In the genomic region with DNA sequence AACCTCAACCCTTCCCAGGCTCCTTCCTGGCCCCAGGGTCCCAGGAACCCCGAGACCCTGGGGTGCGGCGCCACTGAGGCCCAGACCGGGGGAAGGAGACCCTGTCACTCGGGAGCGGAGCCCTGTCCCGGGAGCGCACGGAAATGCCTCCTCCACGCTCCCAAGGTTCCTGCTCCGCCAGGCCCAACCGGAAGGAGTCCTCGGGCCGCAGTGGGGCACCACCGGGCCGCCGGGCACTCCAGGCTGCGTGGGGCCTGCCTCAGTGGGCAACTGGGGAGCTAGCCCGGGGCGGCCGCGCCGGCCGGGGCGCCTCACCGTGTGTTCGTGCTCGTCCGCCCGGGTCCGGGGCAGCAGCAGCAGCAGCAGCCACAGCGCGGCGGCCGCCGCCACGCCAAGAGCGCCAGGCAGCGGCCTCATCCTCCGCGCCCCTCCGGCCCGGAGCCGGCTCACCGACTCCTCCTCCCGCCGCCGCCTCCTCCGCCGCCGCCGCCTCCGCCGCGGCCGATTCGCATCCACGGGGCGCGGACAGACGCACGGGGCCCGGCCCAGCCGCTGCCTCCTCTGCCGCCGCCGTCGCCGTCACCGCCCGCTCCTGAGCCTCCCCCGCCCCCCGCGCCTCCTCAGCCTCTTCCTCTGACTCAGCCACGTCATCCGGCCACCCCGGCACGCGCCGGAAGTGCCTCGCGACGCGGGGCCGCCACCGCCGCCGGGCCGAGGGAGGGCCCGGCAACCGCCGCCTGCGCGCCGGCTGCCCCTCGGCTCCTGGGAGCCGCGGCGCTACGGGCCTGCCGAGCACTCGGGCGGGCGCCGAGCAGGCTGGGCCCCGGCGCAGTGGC, we compare ENCODE assay signal across 1 cellular context.
A peak's percentile ranks its signal among the peaks of the same experiment; 100 is the strongest.
TF ChIP-seq lines count a peak whose summit lies in the region.

TSS of gene TM9SF3 (minus strand) at position 594 of the 836 bp plus-strand sequence. CDS start at position 417, 177 bp downstream.

TF ChIP-seq in HepG2, 621 proteins besides CTCF, POLR2A, EP300 and RAD21 (continued from another document and continues in another):
- TF ChIP-seq, protein P1, sequence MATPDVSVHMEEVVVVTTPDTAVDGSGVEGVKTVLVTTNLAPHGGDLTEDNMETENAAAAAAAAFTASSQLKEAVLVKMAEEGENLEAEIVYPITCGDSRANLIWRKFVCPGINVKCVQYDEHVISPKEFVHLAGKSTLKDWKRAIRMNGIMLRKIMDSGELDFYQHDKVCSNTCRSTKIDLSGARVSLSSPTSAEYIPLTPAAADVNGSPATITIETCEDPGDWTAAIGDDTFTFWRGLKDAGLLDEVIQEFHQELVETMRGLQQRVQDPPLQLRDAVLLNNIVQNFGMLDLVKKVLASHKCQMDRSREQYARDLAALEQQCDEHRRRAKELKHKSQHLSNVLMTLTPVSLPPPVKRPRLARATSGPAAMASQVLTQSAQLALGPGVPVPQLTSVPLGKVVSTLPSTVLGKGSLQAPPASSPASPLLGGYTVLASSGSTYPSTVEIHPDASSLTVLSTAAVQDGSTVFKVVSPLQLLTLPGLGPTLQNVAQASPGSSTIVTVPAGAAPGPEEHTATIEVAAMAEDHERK (CRISPR knock-in tag; IDR thresholded peaks at IDR 0.05; ENCODE audit: low read depth) = no peak
- TF ChIP-seq ZNF264 (CRISPR knock-in tag; IDR thresholded peaks at IDR 0.05) (no peak), MAFK (conservative IDR thresholded peaks at IDR 0.05 in 1 of 2, IDR thresholded peaks at IDR 0.05 in 1 of 2; ENCODE audit: low read length in 2 of 2) (no peak), ZNF430 (CRISPR knock-in tag; IDR thresholded peaks at IDR 0.05) (no peak), ZNF224 (CRISPR knock-in tag; IDR thresholded peaks at IDR 0.05) (no peak), RAD51 (IDR thresholded peaks at IDR 0.05; ENCODE audit: borderline replicate concordance) (no peak), STAT6 (CRISPR knock-in tag; IDR thresholded peaks at IDR 0.05; ENCODE audit: borderline replicate concordance) (no peak), ZNF180 (CRISPR knock-in tag; IDR thresholded peaks at IDR 0.05; ENCODE audit: borderline replicate concordance, low read depth) (no peak), ZNF326 (CRISPR knock-in tag; IDR thresholded peaks at IDR 0.05; ENCODE audit: borderline replicate concordance) (no peak), THRA (CRISPR knock-in tag; IDR thresholded peaks at IDR 0.05; ENCODE audit: borderline replicate concordance) (no peak), NCOA1 (CRISPR knock-in tag; IDR thresholded peaks at IDR 0.05) (no peak), ZNF816 (CRISPR knock-in tag; IDR thresholded peaks at IDR 0.05; ENCODE audit: borderline replicate concordance) (peak; percentile 23; the same call in 1 of the 2 replicates), ZNF552 (CRISPR knock-in tag; IDR thresholded peaks at IDR 0.05; ENCODE audit: borderline replicate concordance) (no peak), ZNF124 (CRISPR knock-in tag; IDR thresholded peaks at IDR 0.05) (no peak), GRHL1 (CRISPR knock-in tag; conservative IDR thresholded peaks at IDR 0.05) (no peak), PREB (CRISPR knock-in tag; IDR thresholded peaks at IDR 0.05) (no peak), TCF7 (IDR thresholded peaks at IDR 0.05; ENCODE audit: low read depth) (no peak), SNAPC2 (CRISPR knock-in tag; IDR thresholded peaks at IDR 0.05) (no peak), GTF3A (CRISPR knock-in tag; conservative IDR thresholded peaks at IDR 0.05) (0 out of 2 replicates have a peak, but pooled peaks have one; percentile 41), KAT8 (CRISPR knock-in tag; IDR thresholded peaks at IDR 0.05) (0 out of 2 replicates have a peak, but pooled peaks have one; percentile 24), REST (IDR thresholded peaks at IDR 0.05; ENCODE audit: borderline replicate concordance in 1 of 2, low read depth in 1 of 2, low read length in 2 of 2) (peak in 1 of 2 experiments; percentile 58; a peak in 1 of 4 replicates), SMAD3 (CRISPR knock-in tag; IDR thresholded peaks at IDR 0.05) (no peak), ATF1 (CRISPR knock-in tag; IDR thresholded peaks at IDR 0.05) (no peak)
- TF ChIP-seq, protein P2, sequence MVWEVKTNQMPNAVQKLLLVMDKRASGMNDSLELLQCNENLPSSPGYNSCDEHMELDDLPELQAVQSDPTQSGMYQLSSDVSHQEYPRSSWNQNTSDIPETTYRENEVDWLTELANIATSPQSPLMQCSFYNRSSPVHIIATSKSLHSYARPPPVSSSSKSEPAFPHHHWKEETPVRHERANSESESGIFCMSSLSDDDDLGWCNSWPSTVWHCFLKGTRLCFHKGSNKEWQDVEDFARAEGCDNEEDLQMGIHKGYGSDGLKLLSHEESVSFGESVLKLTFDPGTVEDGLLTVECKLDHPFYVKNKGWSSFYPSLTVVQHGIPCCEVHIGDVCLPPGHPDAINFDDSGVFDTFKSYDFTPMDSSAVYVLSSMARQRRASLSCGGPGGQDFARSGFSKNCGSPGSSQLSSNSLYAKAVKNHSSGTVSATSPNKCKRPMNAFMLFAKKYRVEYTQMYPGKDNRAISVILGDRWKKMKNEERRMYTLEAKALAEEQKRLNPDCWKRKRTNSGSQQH (CRISPR knock-in tag; IDR thresholded peaks at IDR 0.05; ENCODE audit: low read depth) = no peak
- TF ChIP-seq, protein P3, sequence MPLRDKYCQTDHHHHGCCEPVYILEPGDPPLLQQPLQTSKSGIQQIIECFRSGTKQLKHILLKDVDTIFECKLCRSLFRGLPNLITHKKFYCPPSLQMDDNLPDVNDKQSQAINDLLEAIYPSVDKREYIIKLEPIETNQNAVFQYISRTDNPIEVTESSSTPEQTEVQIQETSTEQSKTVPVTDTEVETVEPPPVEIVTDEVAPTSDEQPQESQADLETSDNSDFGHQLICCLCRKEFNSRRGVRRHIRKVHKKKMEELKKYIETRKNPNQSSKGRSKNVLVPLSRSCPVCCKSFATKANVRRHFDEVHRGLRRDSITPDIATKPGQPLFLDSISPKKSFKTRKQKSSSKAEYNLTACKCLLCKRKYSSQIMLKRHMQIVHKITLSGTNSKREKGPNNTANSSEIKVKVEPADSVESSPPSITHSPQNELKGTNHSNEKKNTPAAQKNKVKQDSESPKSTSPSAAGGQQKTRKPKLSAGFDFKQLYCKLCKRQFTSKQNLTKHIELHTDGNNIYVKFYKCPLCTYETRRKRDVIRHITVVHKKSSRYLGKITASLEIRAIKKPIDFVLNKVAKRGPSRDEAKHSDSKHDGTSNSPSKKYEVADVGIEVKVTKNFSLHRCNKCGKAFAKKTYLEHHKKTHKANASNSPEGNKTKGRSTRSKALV (CRISPR knock-in tag; IDR thresholded peaks at IDR 0.05) = no peak
- TF ChIP-seq, protein P4, sequence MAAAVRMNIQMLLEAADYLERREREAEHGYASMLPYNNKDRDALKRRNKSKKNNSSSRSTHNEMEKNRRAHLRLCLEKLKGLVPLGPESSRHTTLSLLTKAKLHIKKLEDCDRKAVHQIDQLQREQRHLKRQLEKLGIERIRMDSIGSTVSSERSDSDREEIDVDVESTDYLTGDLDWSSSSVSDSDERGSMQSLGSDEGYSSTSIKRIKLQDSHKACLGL (CRISPR knock-in tag; IDR thresholded peaks at IDR 0.05) = no peak
- TF ChIP-seq, protein P5, sequence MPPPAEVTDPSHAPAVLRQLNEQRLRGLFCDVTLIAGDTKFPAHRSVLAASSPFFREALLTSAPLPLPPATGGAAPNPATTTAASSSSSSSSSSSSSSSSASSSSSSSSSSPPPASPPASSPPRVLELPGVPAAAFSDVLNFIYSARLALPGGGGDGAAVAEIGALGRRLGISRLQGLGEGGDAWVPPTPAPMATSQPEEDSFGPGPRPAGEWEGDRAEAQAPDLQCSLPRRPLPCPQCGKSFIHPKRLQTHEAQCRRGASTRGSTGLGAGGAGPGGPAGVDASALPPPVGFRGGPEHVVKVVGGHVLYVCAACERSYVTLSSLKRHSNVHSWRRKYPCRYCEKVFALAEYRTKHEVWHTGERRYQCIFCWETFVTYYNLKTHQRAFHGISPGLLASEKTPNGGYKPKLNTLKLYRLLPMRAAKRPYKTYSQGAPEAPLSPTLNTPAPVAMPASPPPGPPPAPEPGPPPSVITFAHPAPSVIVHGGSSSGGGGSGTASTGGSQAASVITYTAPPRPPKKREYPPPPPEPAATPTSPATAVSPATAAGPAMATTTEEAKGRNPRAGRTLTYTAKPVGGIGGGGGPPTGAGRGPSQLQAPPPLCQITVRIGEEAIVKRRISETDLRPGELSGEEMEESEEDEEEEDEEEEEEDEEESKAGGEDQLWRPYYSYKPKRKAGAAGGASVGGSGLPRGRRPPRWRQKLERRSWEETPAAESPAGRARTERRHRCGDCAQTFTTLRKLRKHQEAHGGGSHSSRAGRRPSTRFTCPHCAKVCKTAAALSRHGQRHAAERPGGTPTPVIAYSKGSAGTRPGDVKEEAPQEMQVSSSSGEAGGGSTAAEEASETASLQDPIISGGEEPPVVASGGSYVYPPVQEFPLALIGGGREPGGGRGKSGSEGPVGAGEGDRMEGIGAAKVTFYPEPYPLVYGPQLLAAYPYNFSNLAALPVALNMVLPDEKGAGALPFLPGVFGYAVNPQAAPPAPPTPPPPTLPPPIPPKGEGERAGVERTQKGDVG (CRISPR knock-in tag; IDR thresholded peaks at IDR 0.05; ENCODE audit: borderline replicate concordance) = no peak
- TF ChIP-seq, protein P6, sequence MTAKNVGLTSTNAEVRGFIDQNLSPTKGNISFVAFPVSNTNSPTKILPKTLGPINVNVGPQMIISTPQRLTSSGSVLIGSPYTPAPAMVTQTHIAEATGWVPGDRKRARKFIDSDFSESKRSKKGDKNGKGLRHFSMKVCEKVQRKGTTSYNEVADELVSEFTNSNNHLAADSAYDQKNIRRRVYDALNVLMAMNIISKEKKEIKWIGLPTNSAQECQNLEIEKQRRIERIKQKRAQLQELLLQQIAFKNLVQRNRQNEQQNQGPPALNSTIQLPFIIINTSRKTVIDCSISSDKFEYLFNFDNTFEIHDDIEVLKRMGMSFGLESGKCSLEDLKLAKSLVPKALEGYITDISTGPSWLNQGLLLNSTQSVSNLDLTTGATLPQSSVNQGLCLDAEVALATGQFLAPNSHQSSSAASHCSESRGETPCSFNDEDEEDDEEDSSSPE (CRISPR knock-in tag; IDR thresholded peaks at IDR 0.05) = peak; percentile 15; the same call in 1 of the 2 replicates
